ENCODE assay signal across 9 cellular contexts in genomic region chr11:130160460-130161090, GRCh38. TPM values are rescaled to one million over a fixed set of nuclear protein-coding genes. Genes with fewer than 3 reads are reported as not detected.
A peak's percentile ranks its signal among the peaks of the same experiment; 100 is the strongest.
DNase-seq lines count a peak whose midpoint lies in the region; ATAC-seq and TF ChIP-seq lines count a peak whose summit lies in the region.
"Had no signal": no experiment of that assay in that cellular context is flagged by ENCODE, and none has a peak within 500 bp of the region (broad histone marks: within the 10 kb centered on the region; RNA-seq: fewer than 3 reads in every experiment).

No MANE protein-coding gene starts in this region.

- H3K27me3 Mint-ChIP-seq in Calu3 (ENCODE audit: unreplicated experiment) = no peaks in the 10 kb centered on the region
- H3K27me3 Mint-ChIP-seq in nephron progenitor cell (ENCODE audit: low read depth, poor library complexity) = peaks cover 76% of the 10 kb centered on the region

- DNase-seq in Calu3 = no peak
- DNase-seq in NAMALWA (ENCODE audit: low spot score) = peak; percentile 49
- DNase-seq in coronary artery (ENCODE audit: low spot score) = no peak
- DNase-seq in nephron progenitor cell = no peak
- DNase-seq in C1 segment of cervical spinal cord (lab: John Stamatoyannopoulos, UW) = no peak
- DNase-seq in stimulated activated CD4-positive, alpha-beta T cell treated with anti-CD3 and anti-CD28 coated beads, Interleukin-12 subunit alpha, Interleukin-12 subunit beta, amount 100 ng/mL, for 4 hours = no peak
- no peak for DNase-seq in T-helper 9 cell

- H3K4me1 Mint-ChIP-seq in Calu3 (ENCODE audit: low read depth, unreplicated experiment) (peaks cover 54% of the 10 kb centered on the region), nephron progenitor cell (peaks cover 18% of the 10 kb centered on the region)

- no peaks in the 10 kb centered on the region for H3K9me3 Mint-ChIP-seq in Calu3 (ENCODE audit: low read depth, unreplicated experiment)
- no peaks in the 10 kb centered on the region for H3K9me3 Mint-ChIP-seq in nephron progenitor cell

- no peak for ATAC-seq in GM21367 (IDR thresholded peaks at IDR 0.05; ENCODE audit: unreplicated experiment)

- H3K4me3 Mint-ChIP-seq in Calu3 (ENCODE audit: low read depth, unreplicated experiment) = peak overlapping the region; percentile 82
- H3K4me3 Mint-ChIP-seq in nephron progenitor cell = peak overlapping the region; percentile 75

- peak overlapping the region; percentile 60 for H3K4me3 ChIP-seq in coronary artery

- TF ChIP-seq CTCF in Calu3 (IDR thresholded peaks at IDR 0.05; ENCODE audit: unreplicated experiment) (no peak), coronary artery (IDR thresholded peaks at IDR 0.05) (no peak), nephron progenitor cell (IDR thresholded peaks at IDR 0.05) (no peak)

- no peak overlapping the region for H3K27ac ChIP-seq in coronary artery

- no TSS peak for BruUV-seq in Calu3 (replicated peaks; lab: Mats Ljungman, UMichigan)

- H3K36me3 Mint-ChIP-seq in Calu3 (ENCODE audit: insufficient read depth, unreplicated experiment) = peaks cover 57% of the 10 kb centered on the region
- no peaks in the 10 kb centered on the region for H3K36me3 Mint-ChIP-seq in nephron progenitor cell (ENCODE audit: low read depth)

- intact Hi-C loops in Calu3 (cut with micrococcal nuclease; ENCODE audit: unreplicated experiment) = no loop called here

- H3K27ac Mint-ChIP-seq in Calu3 (ENCODE audit: unreplicated experiment) (peak overlapping the region; percentile 47), nephron progenitor cell (no peak overlapping the region)

- CTCF ChIA-PET in Calu3 (lab: Charles Lee) = interaction anchor here (0.9 to 2.5 kb wide), 2 partner anchors 10 to 15 kb away, joined by 3 to 14 read pairs; no protein-coding TSS in a partner anchor

RNA-seq across cellular contexts. Expression of gene ST14, which starts 1.0 kb away (rescaled TPM):
- total RNA-seq in Calu3 (2022) = 153 and 174 TPM in 2 replicates
- total RNA-seq: SK-MEL-5 had no signal
